In the genomic region with DNA sequence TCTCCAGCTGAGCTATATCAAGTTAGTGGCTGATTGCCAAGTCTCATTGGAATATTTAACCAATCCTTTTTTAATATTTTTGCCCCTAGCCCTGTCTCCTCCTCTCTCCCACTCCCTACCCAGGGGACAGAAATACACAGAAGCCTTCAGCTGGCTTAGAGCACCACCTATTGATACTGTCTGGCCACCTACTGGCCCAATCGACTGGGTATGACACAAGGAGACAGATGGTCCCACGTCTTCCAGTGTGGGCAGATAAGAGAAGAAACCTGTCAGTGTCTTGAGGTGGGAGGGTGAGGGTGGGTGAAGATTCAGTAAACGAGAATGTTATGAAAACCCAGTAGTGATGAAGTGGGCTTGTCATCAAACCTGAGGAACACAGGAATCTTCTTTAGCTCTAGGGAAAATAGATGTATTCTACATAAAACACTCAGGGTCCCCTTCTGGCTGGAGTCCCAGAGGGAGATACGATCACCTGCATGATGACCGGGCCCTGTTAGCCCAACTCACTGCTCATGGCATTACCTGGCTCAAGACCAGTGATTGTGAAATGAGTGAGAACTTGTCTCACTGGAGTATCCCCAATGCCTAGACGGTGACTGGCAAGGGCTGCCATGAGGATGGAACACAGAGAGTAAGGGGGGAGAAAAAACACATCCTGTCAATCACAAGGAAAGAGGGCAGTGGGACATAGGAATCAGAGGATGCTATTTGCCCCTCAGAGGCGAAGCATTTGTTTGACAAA, we compare ENCODE assay signal across 8 cellular contexts. TPM values are rescaled to one million over a fixed set of nuclear protein-coding genes. Genes with fewer than 3 reads are reported as not detected.
DNase-seq lines count a peak whose midpoint lies in the region; FAIRE-seq and TF ChIP-seq lines count a peak whose summit lies in the region.

No MANE protein-coding gene starts in this region.

- DNase-seq in AG10803 (ENCODE audit: low read depth) (peak; percentile 58), OCI-M1 (lab: John Stamatoyannopoulos, UW) (peak; percentile 23), H1 (ENCODE audit: low read depth in 1 of 2, low spot score in 2 of 2) (no peak), myocyte (ENCODE audit: low read depth) (peak; percentile 72), GM12892 (ENCODE audit: insufficient read length) (no peak), NCI-H1048 (lab: John Stamatoyannopoulos, UW) (no peak), cortex of kidney (lab: John Stamatoyannopoulos, UW) (no peak)

- H4K91ac ChIP-seq in H1 (replicated peaks; ENCODE audit: insufficient read length, low read length): no peak overlapping the region

- CTCF ChIA-PET in H1 (lab: Charles Lee; ENCODE audit: partially characterized antibody): interaction anchor here (0.6 to 5.7 kb wide), 32 partner anchors 9 to 442 kb away, joined by 3 to 61 read pairs (median 4); a partner anchor contains a TSS

- no peaks in the 10 kb centered on the region for H3K9me3 ChIP-seq in H1 (ENCODE audit: insufficient read depth in 2 of 2, low read depth in 1 of 2, low read length in 1 of 2)

- no peak for TF ChIP-seq EP300 in H1 (IDR thresholded peaks at IDR 0.05; ENCODE audit: borderline replicate concordance in 1 of 2, low read depth in 2 of 2, low read length in 2 of 2)

- H4K5ac ChIP-seq in H1 (ENCODE audit: insufficient read length, low read depth, low read length): no peak overlapping the region

- no peak overlapping the region for H3K4ac ChIP-seq in H1 (replicated peaks; ENCODE audit: insufficient read length, low read depth, low read length)

- H3K23me2 ChIP-seq in H1 (ENCODE audit: low read depth, low read length): no peaks in the 10 kb centered on the region

- peaks cover 6 to 65% (median 58%) of the 10 kb centered on the region in 4 experiments; a peak in 7 of 8 replicates for H3K36me3 ChIP-seq in H1 (ENCODE audit: control insufficient read depth in 2 of 4, insufficient read depth in 4 of 4, low read length in 3 of 4)

- TF ChIP-seq RAD21 in H1 (IDR thresholded peaks at IDR 0.05 in 1 of 2, conservative IDR thresholded peaks at IDR 0.05 in 1 of 2; ENCODE audit: low read depth in 2 of 2, low read length in 2 of 2): peak; percentile 17 to 29; a peak in 1 of 4 replicates

- no peaks in the 10 kb centered on the region for H3K79me1 ChIP-seq in H1 (ENCODE audit: low read depth, low read length)

- no peak overlapping the region for H2BK12ac ChIP-seq in H1 (ENCODE audit: low read depth, low read length)

- H3K27me3 ChIP-seq in H1 (replicated peaks in 1 of 4; ENCODE audit: control insufficient read depth in 3 of 4, extremely low read depth in 1 of 4, insufficient read depth in 3 of 4, low read length in 3 of 4): no peaks in the 10 kb centered on the region

- no peak overlapping the region for H3K4me2 ChIP-seq in H1 (ENCODE audit: insufficient read depth in 1 of 2, low read depth in 2 of 2, low read length in 2 of 2)

- H3K4me3 ChIP-seq in AG10803 (ENCODE audit: low read length) (no peak overlapping the region), GM12875 (ENCODE audit: low read depth, low read length) (no peak overlapping the region), H1 (ENCODE audit: extremely low read depth in 1 of 4, insufficient read depth in 2 of 4, low read depth in 3 of 4, low read length in 4 of 4) (no peak overlapping the region)

- TF ChIP-seq CTCF in AG10803 (conservative IDR thresholded peaks at IDR 0.05; ENCODE audit: low read length) (peak; percentile 87), GM12875 (IDR thresholded peaks at IDR 0.05; ENCODE audit: borderline replicate concordance, insufficient read depth, low read depth, low read length) (peak; percentile 39; the same call in 1 of the 2 replicates), H1 (IDR thresholded peaks at IDR 0.05; ENCODE audit: control extremely low read depth in 1 of 3, insufficient read depth in 1 of 3, low read depth in 1 of 3, low read length in 3 of 3) (no peak)

- no peak overlapping the region for H3K14ac ChIP-seq in H1 (ENCODE audit: insufficient read length)

- TF ChIP-seq POLR2A in H1 (IDR thresholded peaks at IDR 0.05; ENCODE audit: control extremely low read depth in 1 of 2, low read depth in 2 of 2, low read length in 2 of 2) (no peak), GM12892 (IDR thresholded peaks at IDR 0.05; ENCODE audit: low read depth, low read length) (no peak)

- no peak overlapping the region for H2BK120ac ChIP-seq in H1 (replicated peaks; ENCODE audit: low read depth, low read length)

- H4K20me1 ChIP-seq in H1 (replicated peaks in 1 of 2; ENCODE audit: control insufficient read depth in 1 of 2, insufficient read depth in 2 of 2, low read length in 2 of 2): peaks cover 5 to 12% of the 10 kb centered on the region in 2 experiments

- no peak overlapping the region for H3K9ac ChIP-seq in H1 (replicated peaks in 1 of 4; ENCODE audit: extremely low read depth in 1 of 4, low read depth in 3 of 4, low read length in 3 of 4)

- H3K79me2 ChIP-seq in H1 (ENCODE audit: control insufficient read depth in 1 of 2, insufficient read depth in 2 of 2, low read length in 2 of 2): no peaks in the 10 kb centered on the region

- H3K23ac ChIP-seq in H1 (ENCODE audit: insufficient read length): no peak overlapping the region

- H3K4me1 ChIP-seq in H1 (replicated peaks in 1 of 4; ENCODE audit: control insufficient read depth in 3 of 4, insufficient read depth in 4 of 4, low read length in 3 of 4): no peaks in the 10 kb centered on the region

- POLR2A ChIA-PET in H1 (lab: Charles Lee; ENCODE audit: partially characterized antibody): interaction anchor here (0.5 kb wide), 1 partner anchor 462 kb away, joined by 3 read pairs; no protein-coding TSS in a partner anchor

- H3K27ac ChIP-seq in H1 (ENCODE audit: low read depth, low read length): no peak overlapping the region

- no peak overlapping the region for H2AK5ac ChIP-seq in H1 (ENCODE audit: low read depth, low read length)

- FAIRE-seq in H1 (lab: Jason Lieb, UNC) (no peak), GM12892 (lab: Jason Lieb, UNC) (no peak)

- H4K8ac ChIP-seq in H1 (ENCODE audit: extremely low read depth, insufficient read depth, low read length): no peak overlapping the region

- WGBS in H1 (ENCODE audit: extremely low coverage in 1 of 2, insufficient coverage in 1 of 2, insufficient read length in 1 of 2, insufficient replicate concordance in 2 of 2, low coverage in 1 of 2, low lambda C conversion rate in 2 of 2, missing lambda C conversion rate in 1 of 2), 2 experiments: 92% methylated on average over 6 of the region's 7 CpGs; no CpG with 5 or more reads in 1 of the 2 experiments

- H2AFZ ChIP-seq in H1 (ENCODE audit: low read length): no peak overlapping the region

- H3K56ac ChIP-seq in H1 (replicated peaks; ENCODE audit: insufficient read length, low read depth, low read length): no peak overlapping the region

- H2BK20ac ChIP-seq in H1 (ENCODE audit: low read length): no peak overlapping the region

- no peak overlapping the region for H3K18ac ChIP-seq in H1 (ENCODE audit: extremely low read depth, low read length)

- no peak overlapping the region for H2BK5ac ChIP-seq in H1 (ENCODE audit: low read depth, low read length)

- H2BK15ac ChIP-seq in H1 (ENCODE audit: low read length): no peak overlapping the region

TF ChIP-seq in H1, 55 proteins besides CTCF, POLR2A, EP300 and RAD21:
- TF ChIP-seq YY1 (IDR thresholded peaks at IDR 0.05; ENCODE audit: low read depth, low read length): no peak

RNA-seq across cellular contexts. Expression of a gene that starts 26.7 kb away (rescaled TPM):
- total RNA-seq in H1 (2021; fragmentation: NEBNext Ultra II Directional; extraction: Animal tissue kit (Norgen Biotek cat#: 25700)): 58.1 and 58.2 TPM in 2 replicates
- polyA plus RNA-seq in H1 (2011; rRNA removed): 8.9 and 9.6 TPM in 2 replicates
- polyA plus RNA-seq in H1 (2011; cell fraction: cytosol; rRNA removed): 8.3 TPM
- 19.0 TPM for polyA plus RNA-seq in H1 (2011; cell fraction: nucleus; rRNA removed)
- 17.6 to 34.2 TPM (median 28.7 TPM) in 4 replicates for polyA plus RNA-seq in H1 (2012, experiment 1 of 2)
- 5.8 TPM for polyA plus RNA-seq in H1 (2012, experiment 2 of 2)
- 11.9 TPM for polyA plus RNA-seq in H1 (2013, experiment 1 of 2)
- 10.2 TPM for polyA plus RNA-seq in H1 (2013, experiment 2 of 2)
- 34.2 and 43.8 TPM in 2 replicates for polyA minus RNA-seq in H1 (2011; rRNA and poly(A)+ RNA removed)
- polyA minus RNA-seq in H1 (2011; cell fraction: cytosol; rRNA and poly(A)+ RNA removed): 66.1 TPM
- 31.5 TPM for polyA minus RNA-seq in H1 (2011; cell fraction: nucleus; rRNA and poly(A)+ RNA removed)
- total RNA-seq in myocyte: 26.0 and 34.3 TPM in 2 replicates
- 14.6 TPM for polyA plus RNA-seq in myocyte (2012)
- polyA plus RNA-seq in GM12892 (2012; ENCODE audit: missing spikeins): 16.7 TPM

RNA-seq across cellular contexts. Expression of a gene that starts 27.1 kb away (rescaled TPM):
- 191 and 192 TPM in 2 replicates for total RNA-seq in H1 (2021; fragmentation: NEBNext Ultra II Directional; extraction: Animal tissue kit (Norgen Biotek cat#: 25700))
- 48.0 and 64.3 TPM in 2 replicates for polyA plus RNA-seq in H1 (2011; rRNA removed)
- polyA plus RNA-seq in H1 (2011; cell fraction: cytosol; rRNA removed): 68.8 TPM
- 137 TPM for polyA plus RNA-seq in H1 (2011; cell fraction: nucleus; rRNA removed)
- 55.7 to 98.7 TPM (median 69.8 TPM) in 4 replicates for polyA plus RNA-seq in H1 (2012, experiment 1 of 2)
- 6.2 TPM for polyA plus RNA-seq in H1 (2012, experiment 2 of 2)
- 81.8 TPM for polyA plus RNA-seq in H1 (2013, experiment 1 of 2)
- 77.1 TPM for polyA plus RNA-seq in H1 (2013, experiment 2 of 2)
- 106 and 160 TPM in 2 replicates for polyA minus RNA-seq in H1 (2011; rRNA and poly(A)+ RNA removed)
- 69.4 TPM for polyA minus RNA-seq in H1 (2011; cell fraction: cytosol; rRNA and poly(A)+ RNA removed)
- polyA minus RNA-seq in H1 (2011; cell fraction: nucleus; rRNA and poly(A)+ RNA removed): 466 TPM
- 113 and 147 TPM in 2 replicates for total RNA-seq in myocyte
- polyA plus RNA-seq in myocyte (2012): 31.3 TPM
- polyA plus RNA-seq in GM12892 (2012; ENCODE audit: missing spikeins): 91.4 TPM

Comparison
In these comparisons a context has a peak if more than half of its experiments do, and no peak if none do; other contexts are left out.
1. DNase-seq: peak in AG10803 (single experiment), OCI-M1 (single experiment) and myocyte (single experiment); none in H1 (0 of 2), GM12892 (single experiment), NCI-H1048 (single experiment) and cortex of kidney (single experiment).
2. CTCF ChIP-seq: peak in AG10803 (single experiment) and GM12875 (single experiment); none in H1 (0 of 3).